In the genomic region with DNA sequence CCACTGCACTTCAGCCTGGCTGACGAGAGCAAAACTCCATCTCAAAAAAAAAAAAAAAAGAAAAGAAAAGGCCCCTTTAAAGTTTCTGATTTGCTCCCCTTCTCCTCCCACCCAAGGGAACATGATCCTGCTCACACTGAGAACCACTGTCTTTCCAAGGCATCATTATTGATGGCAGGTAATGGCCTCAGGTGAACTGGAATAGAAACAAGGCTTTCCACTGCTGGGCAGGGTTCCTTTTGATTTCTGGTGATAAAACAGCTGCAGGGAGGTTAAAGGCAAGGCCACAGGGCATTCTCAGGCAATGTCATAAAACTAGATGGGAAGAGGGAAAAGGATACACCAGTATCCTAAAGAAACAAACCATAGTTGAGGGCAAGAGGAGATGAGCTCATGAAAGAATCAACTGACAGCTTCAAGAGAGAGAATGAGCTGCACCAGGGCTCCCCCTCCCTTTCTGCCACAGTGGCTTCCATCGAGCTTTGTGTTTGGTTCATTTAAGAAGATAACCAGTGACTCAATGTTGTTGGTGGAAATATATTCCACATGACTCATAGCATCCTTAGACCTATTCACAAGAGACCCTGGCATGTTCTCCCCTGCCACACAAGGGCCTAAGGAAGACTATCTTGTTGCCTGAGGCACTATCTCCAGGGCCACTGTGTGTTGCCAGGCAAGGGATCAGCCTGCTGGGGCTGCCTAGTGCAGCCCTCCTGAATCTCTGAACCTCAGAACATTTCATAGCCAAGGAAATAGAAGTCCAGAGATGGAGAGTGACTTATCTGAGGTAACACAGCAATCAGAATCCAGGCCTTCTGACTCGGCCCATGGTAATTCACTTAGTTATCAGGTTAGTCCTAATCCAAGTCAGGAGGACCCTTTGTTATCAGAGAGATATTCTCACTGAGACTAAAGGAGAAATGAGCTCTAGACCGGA, we compare ENCODE assay signal across 12 cellular contexts.
A peak's percentile ranks its signal among the peaks of the same experiment; 100 is the strongest.
DNase-seq lines count a peak whose midpoint lies in the region; ATAC-seq and FAIRE-seq lines count a peak whose summit lies in the region.
"Had no signal": no experiment of that assay in that cellular context is flagged by ENCODE, and none has a peak within 500 bp of the region (broad histone marks: within the 10 kb centered on the region; RNA-seq: fewer than 3 reads in every experiment).

No MANE protein-coding gene starts in this region.

- H3K36me3 Mint-ChIP-seq in activated CD4-positive, alpha-beta T cell treated with anti-CD3 and anti-CD28 coated beads for 36 hours (ENCODE audit: low read depth): no peaks in the 10 kb centered on the region
- H3K36me3 Mint-ChIP-seq: naive B cell had no signal

- DNase-seq in activated CD4-positive, alpha-beta T cell treated with anti-CD3 and anti-CD28 coated beads for 36 hours: peak; percentile 26
- no peak for DNase-seq in activated CD4-positive, alpha-beta T cell treated with anti-CD3 and anti-CD28 coated beads, Interleukin-2, amount 50 U/mL, for 1 hour
- DNase-seq in amniotic epithelial cell (ENCODE audit: low read depth) (peak; percentile 99), right cardiac atrium (peak in 2 of 3 donors; percentile 51 to 73), NCI-H2081 (lab: John Stamatoyannopoulos, UW) (no peak), iPS-NIHi11 (ENCODE audit: low spot score) (no peak), small intestine (no peak)
- DNase-seq: naive B cell, NCI-H774 had no signal

- intact Hi-C loops in activated CD4-positive, alpha-beta T cell treated with anti-CD3 and anti-CD28 coated beads for 36 hours (cut with DNase I, micrococcal nuclease): no loop called here
- intact Hi-C loops in right cardiac atrium (cut with DNase I): no loop called here

- FAIRE-seq in small intestine (lab: Jason Lieb, UNC): no peak

- peak; percentile 68 for ATAC-seq in activated CD4-positive, alpha-beta T cell treated with anti-CD3 and anti-CD28 coated beads for 36 hours
- peak; percentile 82 to 95 for ATAC-seq in right cardiac atrium

- H3K4me3 ChIP-seq in right cardiac atrium (ENCODE audit: low read length) (no peak overlapping the region), small intestine (ENCODE audit: low read depth in 1 of 2, low read length in 2 of 2) (no peak overlapping the region)
- H3K4me3 ChIP-seq: BLaER1, suprapubic skin had no signal

- no peaks in the 10 kb centered on the region for H3K9me3 Mint-ChIP-seq in activated CD4-positive, alpha-beta T cell treated with anti-CD3 and anti-CD28 coated beads for 36 hours (ENCODE audit: low read depth)
- H3K9me3 Mint-ChIP-seq: naive B cell had no signal

- H3K4me3 Mint-ChIP-seq in activated CD4-positive, alpha-beta T cell treated with anti-CD3 and anti-CD28 coated beads for 36 hours: no peak overlapping the region
- H3K4me3 Mint-ChIP-seq: naive B cell had no signal

- H3K36me3 ChIP-seq in small intestine (ENCODE audit: control insufficient read depth in 2 of 2, insufficient read depth in 2 of 2, low read length in 2 of 2): no peaks in the 10 kb centered on the region
- H3K36me3 ChIP-seq: BLaER1, suprapubic skin had no signal

- H3K9me3 ChIP-seq in right cardiac atrium (ENCODE audit: control insufficient read depth, low read length) (no peaks in the 10 kb centered on the region), small intestine (ENCODE audit: control insufficient read depth, low read depth) (no peaks in the 10 kb centered on the region)
- H3K9me3 ChIP-seq: BLaER1, suprapubic skin had no signal

- H3K27ac Mint-ChIP-seq in activated CD4-positive, alpha-beta T cell treated with anti-CD3 and anti-CD28 coated beads for 36 hours: no peak overlapping the region
- H3K27ac Mint-ChIP-seq: naive B cell had no signal

- CTCF ChIA-PET in activated CD4-positive, alpha-beta T cell treated with anti-CD3 and anti-CD28 coated beads for 36 hours (lab: Charles Lee): interaction anchor here (1.2 kb wide), 1 partner anchor 9 kb away, joined by 4 read pairs; no protein-coding TSS in a partner anchor

- peaks cover 2% of the 10 kb centered on the region for H3K27me3 Mint-ChIP-seq in activated CD4-positive, alpha-beta T cell treated with anti-CD3 and anti-CD28 coated beads for 36 hours

- H3K4me1 Mint-ChIP-seq in activated CD4-positive, alpha-beta T cell treated with anti-CD3 and anti-CD28 coated beads for 36 hours: peaks cover 3% of the 10 kb centered on the region
- H3K4me1 Mint-ChIP-seq: naive B cell had no signal

- POLR2A ChIA-PET in activated CD4-positive, alpha-beta T cell treated with anti-CD3 and anti-CD28 coated beads for 36 hours (lab: Charles Lee): no interaction called here

- H3K4me1 ChIP-seq in right cardiac atrium (ENCODE audit: control insufficient read depth, insufficient read depth, low read length) (peaks cover 9% of the 10 kb centered on the region), small intestine (ENCODE audit: control insufficient read depth in 2 of 2, insufficient read depth in 1 of 2, low read depth in 1 of 2, low read length in 1 of 2) (no peaks in the 10 kb centered on the region)

- H3K27me3 ChIP-seq in right cardiac atrium (ENCODE audit: control insufficient read depth, insufficient read depth) (no peaks in the 10 kb centered on the region), small intestine (ENCODE audit: control insufficient read depth in 2 of 2, insufficient read depth in 2 of 2, low read length in 2 of 2) (no peaks in the 10 kb centered on the region)
- H3K27me3 ChIP-seq: BLaER1, suprapubic skin had no signal

- peak overlapping the region; percentile 91 for H3K27ac ChIP-seq in right cardiac atrium (ENCODE audit: low read length)
- peak overlapping the region; percentile 30 for H3K27ac ChIP-seq in temporal lobe (ENCODE audit: low read depth, low read length)
- no peak overlapping the region for H3K27ac ChIP-seq in small intestine (ENCODE audit: low read depth in 1 of 2, low read length in 1 of 2)
- H3K27ac ChIP-seq: BLaER1, suprapubic skin had no signal

- 38% methylated on average over 4 of the region's 4 CpGs for WGBS in right cardiac atrium
- WGBS in small intestine, 3 donors: 49 to 64% (median 64%) methylated on average over 4 of the region's 4 CpGs

Comparison
In these comparisons a context has a peak if more than half of its experiments do, and no peak if none do; other contexts are left out.
1. DNase-seq: peak in activated CD4-positive, alpha-beta T cell treated with anti-CD3 and anti-CD28 coated beads for 36 hours (single experiment), amniotic epithelial cell (single experiment) and right cardiac atrium (2 of 3); none in activated CD4-positive, alpha-beta T cell treated with anti-CD3 and anti-CD28 coated beads, Interleukin-2, amount 50 U/mL, for 1 hour (single experiment), NCI-H2081 (0 of 2), iPS-NIHi11 (single experiment) and small intestine (single experiment).
2. H3K27ac ChIP-seq: peak in right cardiac atrium (single experiment) and temporal lobe (single experiment); none in small intestine (0 of 2).